Comparison of ENCODE assay signal across 8 cellular contexts in genomic region chr1:216119600-216119999, GRCh38.
A peak's percentile ranks its signal among the peaks of the same experiment; 100 is the strongest.
DNase-seq lines count a peak whose midpoint lies in the region; ATAC-seq lines count a peak whose summit lies in the region.

No MANE protein-coding gene starts in this region.

- H3K36me3 Mint-ChIP-seq in T-cell, result no peaks in the 10 kb centered on the region

- DNase-seq in SHP77 (lab: John Stamatoyannopoulos, UW) (peak; percentile 4 to 7), SHP77 treated with DMSO at 0.1 percent for 48 hours (lab: John Stamatoyannopoulos, UW) (no peak), SK-N-DZ (ENCODE audit: low spot score) (peak; percentile 35), lung microvascular endothelial cell (ENCODE audit: low read depth in 2 of 2) (peak; percentile 0 to 27), T-cell (no peak)
- no peak for DNase-seq in stimulated activated CD4-positive, alpha-beta T cell treated with anti-CD3 and anti-CD28 coated beads, Interleukin-4, amount 100 ng/mL, for 24 hours

- H3K4me1 Mint-ChIP-seq in T-cell, result no peaks in the 10 kb centered on the region

- ATAC-seq in HG03558 (IDR thresholded peaks at IDR 0.05; ENCODE audit: extremely low read depth, unreplicated experiment), result peak; percentile 58
- ATAC-seq in T-cell (replicated peaks in 1 of 4), result no peak
- ATAC-seq in GM21825 (IDR thresholded peaks at IDR 0.05; ENCODE audit: unreplicated experiment), result no peak

- no peak overlapping the region for H3K4me3 Mint-ChIP-seq in T-cell

- H3K27me3 Mint-ChIP-seq in T-cell, result no peaks in the 10 kb centered on the region

- CTCF ChIA-PET in T-cell (lab: Charles Lee), result no interaction called here

- peaks cover 4 to 10% (median 7%) of the 10 kb centered on the region in 3 donors for H3K9me3 Mint-ChIP-seq in T-cell

- POLR2A ChIA-PET in T-cell (lab: Charles Lee), result interaction anchor here in 1 of 2 donors (0.6 kb wide), 1 partner anchor 346 kb away, joined by 3 read pairs; no protein-coding TSS in a partner anchor

- no peak overlapping the region for H3K27ac Mint-ChIP-seq in T-cell

Comparison
In these comparisons a context has a peak if more than half of its experiments do, and no peak if none do; other contexts are left out.
1. DNase-seq: peak in SHP77 (2 of 2), SK-N-DZ (single experiment) and lung microvascular endothelial cell (2 of 2); none in SHP77 treated with DMSO at 0.1 percent for 48 hours (single experiment), stimulated activated CD4-positive, alpha-beta T cell treated with anti-CD3 and anti-CD28 coated beads, Interleukin-4, amount 100 ng/mL, for 24 hours (single experiment) and T-cell (0 of 34).